ENCODE assay signal across 1 cellular context in genomic region chr2:237244976-237245646, GRCh38.
TF ChIP-seq lines count a peak whose summit lies in the region.

No MANE protein-coding gene starts in this region.

TF ChIP-seq in GM23338, 12 proteins besides CTCF, POLR2A, EP300 and RAD21 (continued from another document):
- TF ChIP-seq ZNF462 (CRISPR knock-in tag; IDR thresholded peaks at IDR 0.05) (no peak), NANOG (IDR thresholded peaks at IDR 0.05; ENCODE audit: borderline replicate concordance) (no peak), EZH2phosphoT487 (IDR thresholded peaks at IDR 0.05; ENCODE audit: unreplicated experiment) (no peak), JUNB (IDR thresholded peaks at IDR 0.05; ENCODE audit: unreplicated experiment) (no peak), STAT1 (IDR thresholded peaks at IDR 0.05; ENCODE audit: unreplicated experiment) (no peak), ETS1 (IDR thresholded peaks at IDR 0.05) (no peak), EZH2 (IDR thresholded peaks at IDR 0.05; ENCODE audit: low read depth, unreplicated experiment) (no peak), ZNF331 (CRISPR knock-in tag; IDR thresholded peaks at IDR 0.05; ENCODE audit: low read depth) (no peak)
